Comparison of ENCODE assay signal across 19 cellular contexts in the genomic region with DNA sequence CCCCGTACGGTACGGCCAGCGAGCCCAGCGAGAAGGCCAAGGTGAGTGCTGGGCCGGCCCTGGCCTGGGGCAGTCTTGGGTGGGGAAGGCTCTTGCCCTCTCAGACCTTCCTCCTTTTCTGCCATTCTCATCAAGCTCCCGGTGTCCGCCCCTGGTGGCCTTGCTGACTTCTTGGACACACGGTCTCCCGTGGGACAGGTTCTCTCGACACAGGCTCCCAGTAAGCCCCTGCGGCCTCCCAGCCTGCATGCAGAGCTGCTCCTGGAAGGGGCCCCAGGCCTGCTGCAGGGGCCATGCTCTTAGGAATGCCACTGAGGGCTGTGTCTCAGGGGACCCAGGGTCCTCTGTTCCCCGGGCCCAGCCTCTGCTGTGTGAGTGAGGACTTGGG. TPM values are rescaled to one million over a fixed set of nuclear protein-coding genes. Genes with fewer than 3 reads are reported as not detected.
DNase-seq lines count a peak whose midpoint lies in the region; ATAC-seq and TF ChIP-seq lines count a peak whose summit lies in the region.
"Had no signal": no experiment of that assay in that cellular context is flagged by ENCODE, and none has a peak within 500 bp of the region (broad histone marks: within the 10 kb centered on the region; RNA-seq: fewer than 3 reads in every experiment).

No MANE protein-coding gene starts in this region.

- H3K27me3 ChIP-seq in BLaER1 (no peaks in the 10 kb centered on the region), RWPE2 (ENCODE audit: insufficient read depth, poor library complexity, severe bottlenecking) (no peaks in the 10 kb centered on the region), psoas muscle (ENCODE audit: insufficient read depth in 3 of 3, low read length in 2 of 3) (no peaks in the 10 kb centered on the region)
- peaks cover 0 to 18% (median 0%) of the 10 kb centered on the region in 11 experiments; a peak in 2 of 22 replicates for H3K27me3 ChIP-seq in BLaER1 treated with 17β-estradiol and CSF1 and Interleukin-3, amounts not matched to agents 10 nM and 100 nM

- no peak overlapping the region for H3K27ac Mint-ChIP-seq in nephron progenitor cell
- H3K27ac Mint-ChIP-seq: B cell; CD4-positive, CD25-positive, alpha-beta regulatory T cell; CD8-positive, alpha-beta T cell had no signal

- H3K4me1 ChIP-seq in BLaER1 (peaks cover 71% of the 10 kb centered on the region), RWPE2 (ENCODE audit: insufficient read depth, poor library complexity, severe bottlenecking) (no peaks in the 10 kb centered on the region), psoas muscle (peaks cover 26% of the 10 kb centered on the region)
- H3K4me1 ChIP-seq in BLaER1 treated with 17β-estradiol and CSF1 and Interleukin-3, amounts not matched to agents 10 nM and 100 nM = peaks cover 19 to 72% (median 61%) of the 10 kb centered on the region in 10 experiments
- H3K4me1 ChIP-seq: Caco-2 had no signal

- peaks cover 99% of the 10 kb centered on the region for H4K20me1 ChIP-seq in BLaER1
- H4K20me1 ChIP-seq in BLaER1 treated with 17β-estradiol and CSF1 and Interleukin-3, amounts not matched to agents 10 nM and 100 nM = peaks cover 95 to 100% (median 98%) of the 10 kb centered on the region in 11 experiments

- WGBS in psoas muscle, 3 donors = 80 to 94% (median 80%) methylated on average over 13 of the region's 13 CpGs

- no peak for ATAC-seq in RWPE2 (ENCODE audit: low read depth)
- ATAC-seq in psoas muscle = no peak
- ATAC-seq: CD8-positive, alpha-beta T cell; GM12878 had no signal

- intact Hi-C loops in psoas muscle (cut with DNase I) = no loop called here

- no peaks in the 10 kb centered on the region for H3K27me3 Mint-ChIP-seq in nephron progenitor cell (ENCODE audit: low read depth, poor library complexity)
- H3K27me3 Mint-ChIP-seq: B cell; CD4-positive, CD25-positive, alpha-beta regulatory T cell had no signal

- H3K4me3 Mint-ChIP-seq in nephron progenitor cell = no peak overlapping the region
- H3K4me3 Mint-ChIP-seq: B cell; CD4-positive, CD25-positive, alpha-beta regulatory T cell; CD8-positive, alpha-beta T cell had no signal

- TF ChIP-seq CTCF in RWPE2 (IDR thresholded peaks at IDR 0.05; ENCODE audit: poor library complexity, severe bottlenecking) = no peak
- no peak for TF ChIP-seq CTCF in psoas muscle (IDR thresholded peaks at IDR 0.05)
- no peak for TF ChIP-seq CTCF in nephron progenitor cell (IDR thresholded peaks at IDR 0.05)

- H3K36me3 ChIP-seq in BLaER1 (peaks cover 76% of the 10 kb centered on the region), RWPE2 (ENCODE audit: low read depth) (peaks cover 36% of the 10 kb centered on the region), psoas muscle (ENCODE audit: insufficient read depth in 1 of 2, low read depth in 1 of 2) (peaks cover 7 to 59% of the 10 kb centered on the region in 2 donors)
- H3K36me3 ChIP-seq in BLaER1 treated with 17β-estradiol and CSF1 and Interleukin-3, amounts not matched to agents 10 nM and 100 nM = peaks cover 71 to 100% (median 90%) of the 10 kb centered on the region in 11 experiments

- H3K9me3 ChIP-seq in BLaER1 = no peaks in the 10 kb centered on the region
- H3K9me3 ChIP-seq in BLaER1 treated with 17β-estradiol and CSF1 and Interleukin-3, amounts not matched to agents 10 nM and 100 nM (replicated peaks in 1 of 11) = no peaks in the 10 kb centered on the region
- no peaks in the 10 kb centered on the region for H3K9me3 ChIP-seq in RWPE2 (ENCODE audit: severe bottlenecking)
- H3K9me3 ChIP-seq in psoas muscle = no peaks in the 10 kb centered on the region
- H3K9me3 ChIP-seq: Caco-2 had no signal

- H3K4me2 ChIP-seq in BLaER1 = peak overlapping the region; percentile 97
- peak overlapping the region; percentile 22 to 100 (median 93); a peak in 21 of 22 replicates for H3K4me2 ChIP-seq in BLaER1 treated with 17β-estradiol and CSF1 and Interleukin-3, amounts not matched to agents 10 nM and 100 nM

- H3K27ac ChIP-seq in BLaER1 = 0 out of 2 replicates have a peak overlapping the region, but pooled peaks have one; percentile 85
- H3K27ac ChIP-seq in BLaER1 treated with 17β-estradiol and CSF1 and Interleukin-3, amounts not matched to agents 10 nM and 100 nM = peak overlapping the region in 2 of 11 experiments; percentile 72 to 74; a peak in 2 of 22 replicates
- H3K27ac ChIP-seq in RWPE2 (ENCODE audit: poor library complexity, severe bottlenecking) = no peak overlapping the region
- peak overlapping the region; percentile 73 for H3K27ac ChIP-seq in psoas muscle
- H3K27ac ChIP-seq: GM23248 had no signal

- no peaks in the 10 kb centered on the region for H3K4me1 Mint-ChIP-seq in nephron progenitor cell
- H3K4me1 Mint-ChIP-seq: B cell; CD4-positive, CD25-positive, alpha-beta regulatory T cell had no signal

- H3K4me3 ChIP-seq in BLaER1 (peak overlapping the region; percentile 59), RWPE2 (ENCODE audit: severe bottlenecking) (no peak overlapping the region), psoas muscle (no peak overlapping the region)
- H3K4me3 ChIP-seq in BLaER1 treated with 17β-estradiol and CSF1 and Interleukin-3, amounts not matched to agents 10 nM and 100 nM = peak overlapping the region in 4 of 10 experiments; percentile 23 to 51 (median 32); a peak in 5 of 20 replicates
- H3K4me3 ChIP-seq: GM12878, GM23248 had no signal

- peak overlapping the region; percentile 38; the same call in 1 of the 2 replicates for H3K9ac ChIP-seq in BLaER1
- peak overlapping the region in 6 of 11 experiments; percentile 5 to 74 (median 36); a peak in 6 of 22 replicates for H3K9ac ChIP-seq in BLaER1 treated with 17β-estradiol and CSF1 and Interleukin-3, amounts not matched to agents 10 nM and 100 nM
- H3K9ac ChIP-seq: GM23248 had no signal

- no peaks in the 10 kb centered on the region for H3K9me3 Mint-ChIP-seq in nephron progenitor cell
- H3K9me3 Mint-ChIP-seq: CD4-positive, CD25-positive, alpha-beta regulatory T cell; CD8-positive, alpha-beta T cell had no signal

- H3K36me3 Mint-ChIP-seq in nephron progenitor cell (ENCODE audit: low read depth) = peaks cover 6% of the 10 kb centered on the region
- H3K36me3 Mint-ChIP-seq: CD4-positive, CD25-positive, alpha-beta regulatory T cell had no signal

- peak; percentile 50 for DNase-seq in RWPE2 (ENCODE audit: low spot score)
- DNase-seq in psoas muscle = peak in 1 of 2 donors; percentile 40
- no peak for DNase-seq in NCI-H2107 (lab: John Stamatoyannopoulos, UW)
- DNase-seq in nephron progenitor cell = no peak
- no peak for DNase-seq in DMS114 treated with DMSO at 0.1 percent for 48 hours (lab: John Stamatoyannopoulos, UW; ENCODE audit: unreplicated experiment)
- DNase-seq in NK-92 (lab: John Stamatoyannopoulos, UW; ENCODE audit: unreplicated experiment) = no peak
- DNase-seq: Caco-2; CD4-positive, CD25-positive, alpha-beta regulatory T cell; CD8-positive, alpha-beta T cell; DMS79; EL; GDM1; GM23248; H7; HCEC 1CT had no signal

RNA-seq across cellular contexts. Expression of a gene that starts 17.6 kb away (rescaled TPM):
- under 1 TPM in 2 of 4 donors, not detected in 2; 0.22 to 0.34 TPM for total RNA-seq in psoas muscle
- polyA plus RNA-seq in psoas muscle = under 1 TPM; 0.07 to 0.20 (median 0.08) TPM

RNA-seq across cellular contexts. Expression of a gene that starts 20.1 kb away (rescaled TPM):
- total RNA-seq in psoas muscle = 10 to 100 TPM in 3 of 4 donors, 1 to 10 TPM in 1; 9.1 to 18.0 (median 16.7) TPM
- 10 to 100 TPM; 10.8 to 65.8 (median 24.1) TPM for polyA plus RNA-seq in psoas muscle

RNA-seq across cellular contexts. Expression of a gene that starts 50.0 kb away (rescaled TPM):
- 100 to 1,000 TPM; 277 to 413 (median 316) TPM for total RNA-seq in psoas muscle
- 100 to 1,000 TPM; 183 to 226 (median 216) TPM for polyA plus RNA-seq in psoas muscle
